ENCODE assay signal across 1 cellular context in the genomic region with DNA sequence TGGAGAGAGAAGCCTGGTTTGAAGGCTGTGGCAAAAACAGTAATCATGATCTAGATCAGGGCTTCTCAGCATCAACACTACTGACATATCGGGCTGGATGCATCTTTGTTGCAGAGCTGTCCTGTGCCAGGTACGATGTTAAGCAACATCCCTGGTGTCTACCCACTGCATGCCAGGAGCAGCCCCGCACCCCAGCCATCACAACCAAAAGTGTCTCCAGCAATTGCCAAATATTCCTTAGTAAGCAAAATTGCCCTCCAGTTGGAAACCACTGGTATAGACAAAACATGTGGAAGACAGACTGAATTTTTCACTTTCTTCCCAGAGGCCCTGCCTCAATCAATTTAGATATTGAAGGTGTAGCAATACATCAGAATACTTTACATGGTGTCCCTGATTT.
TF ChIP-seq lines count a peak whose summit lies in the region.

No MANE protein-coding gene starts in this region.

TF ChIP-seq in K562, 482 proteins besides CTCF, POLR2A, EP300 and RAD21 (continued from another document):
- TF ChIP-seq, protein P1, sequence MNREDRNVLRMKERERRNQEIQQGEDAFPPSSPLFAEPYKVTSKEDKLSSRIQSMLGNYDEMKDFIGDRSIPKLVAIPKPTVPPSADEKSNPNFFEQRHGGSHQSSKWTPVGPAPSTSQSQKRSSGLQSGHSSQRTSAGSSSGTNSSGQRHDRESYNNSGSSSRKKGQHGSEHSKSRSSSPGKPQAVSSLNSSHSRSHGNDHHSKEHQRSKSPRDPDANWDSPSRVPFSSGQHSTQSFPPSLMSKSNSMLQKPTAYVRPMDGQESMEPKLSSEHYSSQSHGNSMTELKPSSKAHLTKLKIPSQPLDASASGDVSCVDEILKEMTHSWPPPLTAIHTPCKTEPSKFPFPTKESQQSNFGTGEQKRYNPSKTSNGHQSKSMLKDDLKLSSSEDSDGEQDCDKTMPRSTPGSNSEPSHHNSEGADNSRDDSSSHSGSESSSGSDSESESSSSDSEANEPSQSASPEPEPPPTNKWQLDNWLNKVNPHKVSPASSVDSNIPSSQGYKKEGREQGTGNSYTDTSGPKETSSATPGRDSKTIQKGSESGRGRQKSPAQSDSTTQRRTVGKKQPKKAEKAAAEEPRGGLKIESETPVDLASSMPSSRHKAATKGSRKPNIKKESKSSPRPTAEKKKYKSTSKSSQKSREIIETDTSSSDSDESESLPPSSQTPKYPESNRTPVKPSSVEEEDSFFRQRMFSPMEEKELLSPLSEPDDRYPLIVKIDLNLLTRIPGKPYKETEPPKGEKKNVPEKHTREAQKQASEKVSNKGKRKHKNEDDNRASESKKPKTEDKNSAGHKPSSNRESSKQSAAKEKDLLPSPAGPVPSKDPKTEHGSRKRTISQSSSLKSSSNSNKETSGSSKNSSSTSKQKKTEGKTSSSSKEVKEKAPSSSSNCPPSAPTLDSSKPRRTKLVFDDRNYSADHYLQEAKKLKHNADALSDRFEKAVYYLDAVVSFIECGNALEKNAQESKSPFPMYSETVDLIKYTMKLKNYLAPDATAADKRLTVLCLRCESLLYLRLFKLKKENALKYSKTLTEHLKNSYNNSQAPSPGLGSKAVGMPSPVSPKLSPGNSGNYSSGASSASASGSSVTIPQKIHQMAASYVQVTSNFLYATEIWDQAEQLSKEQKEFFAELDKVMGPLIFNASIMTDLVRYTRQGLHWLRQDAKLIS (CRISPR knock-in tag; IDR thresholded peaks at IDR 0.05): no peak
- TF ChIP-seq SMAD4 (CRISPR knock-in tag; conservative IDR thresholded peaks at IDR 0.05) (no peak), MED1 (CRISPR knock-in tag; IDR thresholded peaks at IDR 0.05; ENCODE audit: borderline replicate concordance) (no peak), PHF8 (IDR thresholded peaks at IDR 0.05; ENCODE audit: borderline replicate concordance, low read length) (no peak), HLTF (IDR thresholded peaks at IDR 0.05) (no peak), MAFG (tag; conservative IDR thresholded peaks at IDR 0.05) (peak; percentile 25; the same call in 1 of the 2 replicates), TCF7L2 (IDR thresholded peaks at IDR 0.05; ENCODE audit: low read depth, low read length) (no peak), ZFPM2 (CRISPR knock-in tag; IDR thresholded peaks at IDR 0.05) (no peak), CHD1 (IDR thresholded peaks at IDR 0.05; ENCODE audit: low read length) (no peak), MAFF (IDR thresholded peaks at IDR 0.05; ENCODE audit: low read length) (peak; percentile 60), GABPB2 (CRISPR knock-in tag; conservative IDR thresholded peaks at IDR 0.05) (no peak), E2F3 (CRISPR knock-in tag; IDR thresholded peaks at IDR 0.05) (no peak), MAFK (IDR thresholded peaks at IDR 0.05; ENCODE audit: low read length) (peak; percentile 21; the same call in 1 of the 2 replicates), JUN (IDR thresholded peaks at IDR 0.05; ENCODE audit: borderline replicate concordance, low read depth, low read length) (no peak), JUN (CRISPR knock-in tag; IDR thresholded peaks at IDR 0.05; ENCODE audit: borderline replicate concordance) (no peak), ZNF384 (IDR thresholded peaks at IDR 0.05; ENCODE audit: low read depth, low read length) (no peak), ZBED1 (IDR thresholded peaks at IDR 0.05) (no peak), MYBL2 (IDR thresholded peaks at IDR 0.05; ENCODE audit: low read depth) (no peak), MYBL2 (CRISPR knock-in tag; IDR thresholded peaks at IDR 0.05; ENCODE audit: borderline replicate concordance) (no peak), ARNT (IDR thresholded peaks at IDR 0.05) (no peak), ARID1B (IDR thresholded peaks at IDR 0.05) (no peak), U2AF2 (optimal IDR thresholded peaks at IDR 0.05; ENCODE audit: low read depth, low read length) (no peak), SRSF7 (optimal IDR thresholded peaks at IDR 0.05; ENCODE audit: low read depth, low read length) (no peak)
- TF ChIP-seq, protein P2, sequence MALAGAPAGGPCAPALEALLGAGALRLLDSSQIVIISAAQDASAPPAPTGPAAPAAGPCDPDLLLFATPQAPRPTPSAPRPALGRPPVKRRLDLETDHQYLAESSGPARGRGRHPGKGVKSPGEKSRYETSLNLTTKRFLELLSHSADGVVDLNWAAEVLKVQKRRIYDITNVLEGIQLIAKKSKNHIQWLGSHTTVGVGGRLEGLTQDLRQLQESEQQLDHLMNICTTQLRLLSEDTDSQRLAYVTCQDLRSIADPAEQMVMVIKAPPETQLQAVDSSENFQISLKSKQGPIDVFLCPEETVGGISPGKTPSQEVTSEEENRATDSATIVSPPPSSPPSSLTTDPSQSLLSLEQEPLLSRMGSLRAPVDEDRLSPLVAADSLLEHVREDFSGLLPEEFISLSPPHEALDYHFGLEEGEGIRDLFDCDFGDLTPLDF (CRISPR knock-in tag; IDR thresholded peaks at IDR 0.05): no peak
- TF ChIP-seq, protein P3, sequence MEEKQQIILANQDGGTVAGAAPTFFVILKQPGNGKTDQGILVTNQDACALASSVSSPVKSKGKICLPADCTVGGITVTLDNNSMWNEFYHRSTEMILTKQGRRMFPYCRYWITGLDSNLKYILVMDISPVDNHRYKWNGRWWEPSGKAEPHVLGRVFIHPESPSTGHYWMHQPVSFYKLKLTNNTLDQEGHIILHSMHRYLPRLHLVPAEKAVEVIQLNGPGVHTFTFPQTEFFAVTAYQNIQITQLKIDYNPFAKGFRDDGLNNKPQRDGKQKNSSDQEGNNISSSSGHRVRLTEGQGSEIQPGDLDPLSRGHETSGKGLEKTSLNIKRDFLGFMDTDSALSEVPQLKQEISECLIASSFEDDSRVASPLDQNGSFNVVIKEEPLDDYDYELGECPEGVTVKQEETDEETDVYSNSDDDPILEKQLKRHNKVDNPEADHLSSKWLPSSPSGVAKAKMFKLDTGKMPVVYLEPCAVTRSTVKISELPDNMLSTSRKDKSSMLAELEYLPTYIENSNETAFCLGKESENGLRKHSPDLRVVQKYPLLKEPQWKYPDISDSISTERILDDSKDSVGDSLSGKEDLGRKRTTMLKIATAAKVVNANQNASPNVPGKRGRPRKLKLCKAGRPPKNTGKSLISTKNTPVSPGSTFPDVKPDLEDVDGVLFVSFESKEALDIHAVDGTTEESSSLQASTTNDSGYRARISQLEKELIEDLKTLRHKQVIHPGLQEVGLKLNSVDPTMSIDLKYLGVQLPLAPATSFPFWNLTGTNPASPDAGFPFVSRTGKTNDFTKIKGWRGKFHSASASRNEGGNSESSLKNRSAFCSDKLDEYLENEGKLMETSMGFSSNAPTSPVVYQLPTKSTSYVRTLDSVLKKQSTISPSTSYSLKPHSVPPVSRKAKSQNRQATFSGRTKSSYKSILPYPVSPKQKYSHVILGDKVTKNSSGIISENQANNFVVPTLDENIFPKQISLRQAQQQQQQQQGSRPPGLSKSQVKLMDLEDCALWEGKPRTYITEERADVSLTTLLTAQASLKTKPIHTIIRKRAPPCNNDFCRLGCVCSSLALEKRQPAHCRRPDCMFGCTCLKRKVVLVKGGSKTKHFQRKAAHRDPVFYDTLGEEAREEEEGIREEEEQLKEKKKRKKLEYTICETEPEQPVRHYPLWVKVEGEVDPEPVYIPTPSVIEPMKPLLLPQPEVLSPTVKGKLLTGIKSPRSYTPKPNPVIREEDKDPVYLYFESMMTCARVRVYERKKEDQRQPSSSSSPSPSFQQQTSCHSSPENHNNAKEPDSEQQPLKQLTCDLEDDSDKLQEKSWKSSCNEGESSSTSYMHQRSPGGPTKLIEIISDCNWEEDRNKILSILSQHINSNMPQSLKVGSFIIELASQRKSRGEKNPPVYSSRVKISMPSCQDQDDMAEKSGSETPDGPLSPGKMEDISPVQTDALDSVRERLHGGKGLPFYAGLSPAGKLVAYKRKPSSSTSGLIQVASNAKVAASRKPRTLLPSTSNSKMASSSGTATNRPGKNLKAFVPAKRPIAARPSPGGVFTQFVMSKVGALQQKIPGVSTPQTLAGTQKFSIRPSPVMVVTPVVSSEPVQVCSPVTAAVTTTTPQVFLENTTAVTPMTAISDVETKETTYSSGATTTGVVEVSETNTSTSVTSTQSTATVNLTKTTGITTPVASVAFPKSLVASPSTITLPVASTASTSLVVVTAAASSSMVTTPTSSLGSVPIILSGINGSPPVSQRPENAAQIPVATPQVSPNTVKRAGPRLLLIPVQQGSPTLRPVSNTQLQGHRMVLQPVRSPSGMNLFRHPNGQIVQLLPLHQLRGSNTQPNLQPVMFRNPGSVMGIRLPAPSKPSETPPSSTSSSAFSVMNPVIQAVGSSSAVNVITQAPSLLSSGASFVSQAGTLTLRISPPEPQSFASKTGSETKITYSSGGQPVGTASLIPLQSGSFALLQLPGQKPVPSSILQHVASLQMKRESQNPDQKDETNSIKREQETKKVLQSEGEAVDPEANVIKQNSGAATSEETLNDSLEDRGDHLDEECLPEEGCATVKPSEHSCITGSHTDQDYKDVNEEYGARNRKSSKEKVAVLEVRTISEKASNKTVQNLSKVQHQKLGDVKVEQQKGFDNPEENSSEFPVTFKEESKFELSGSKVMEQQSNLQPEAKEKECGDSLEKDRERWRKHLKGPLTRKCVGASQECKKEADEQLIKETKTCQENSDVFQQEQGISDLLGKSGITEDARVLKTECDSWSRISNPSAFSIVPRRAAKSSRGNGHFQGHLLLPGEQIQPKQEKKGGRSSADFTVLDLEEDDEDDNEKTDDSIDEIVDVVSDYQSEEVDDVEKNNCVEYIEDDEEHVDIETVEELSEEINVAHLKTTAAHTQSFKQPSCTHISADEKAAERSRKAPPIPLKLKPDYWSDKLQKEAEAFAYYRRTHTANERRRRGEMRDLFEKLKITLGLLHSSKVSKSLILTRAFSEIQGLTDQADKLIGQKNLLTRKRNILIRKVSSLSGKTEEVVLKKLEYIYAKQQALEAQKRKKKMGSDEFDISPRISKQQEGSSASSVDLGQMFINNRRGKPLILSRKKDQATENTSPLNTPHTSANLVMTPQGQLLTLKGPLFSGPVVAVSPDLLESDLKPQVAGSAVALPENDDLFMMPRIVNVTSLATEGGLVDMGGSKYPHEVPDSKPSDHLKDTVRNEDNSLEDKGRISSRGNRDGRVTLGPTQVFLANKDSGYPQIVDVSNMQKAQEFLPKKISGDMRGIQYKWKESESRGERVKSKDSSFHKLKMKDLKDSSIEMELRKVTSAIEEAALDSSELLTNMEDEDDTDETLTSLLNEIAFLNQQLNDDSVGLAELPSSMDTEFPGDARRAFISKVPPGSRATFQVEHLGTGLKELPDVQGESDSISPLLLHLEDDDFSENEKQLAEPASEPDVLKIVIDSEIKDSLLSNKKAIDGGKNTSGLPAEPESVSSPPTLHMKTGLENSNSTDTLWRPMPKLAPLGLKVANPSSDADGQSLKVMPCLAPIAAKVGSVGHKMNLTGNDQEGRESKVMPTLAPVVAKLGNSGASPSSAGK (IDR thresholded peaks at IDR 0.05): no peak
- TF ChIP-seq, protein P4, sequence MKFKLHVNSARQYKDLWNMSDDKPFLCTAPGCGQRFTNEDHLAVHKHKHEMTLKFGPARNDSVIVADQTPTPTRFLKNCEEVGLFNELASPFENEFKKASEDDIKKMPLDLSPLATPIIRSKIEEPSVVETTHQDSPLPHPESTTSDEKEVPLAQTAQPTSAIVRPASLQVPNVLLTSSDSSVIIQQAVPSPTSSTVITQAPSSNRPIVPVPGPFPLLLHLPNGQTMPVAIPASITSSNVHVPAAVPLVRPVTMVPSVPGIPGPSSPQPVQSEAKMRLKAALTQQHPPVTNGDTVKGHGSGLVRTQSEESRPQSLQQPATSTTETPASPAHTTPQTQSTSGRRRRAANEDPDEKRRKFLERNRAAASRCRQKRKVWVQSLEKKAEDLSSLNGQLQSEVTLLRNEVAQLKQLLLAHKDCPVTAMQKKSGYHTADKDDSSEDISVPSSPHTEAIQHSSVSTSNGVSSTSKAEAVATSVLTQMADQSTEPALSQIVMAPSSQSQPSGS (CRISPR knock-in tag; IDR thresholded peaks at IDR 0.05): no peak
- TF ChIP-seq, protein P5, sequence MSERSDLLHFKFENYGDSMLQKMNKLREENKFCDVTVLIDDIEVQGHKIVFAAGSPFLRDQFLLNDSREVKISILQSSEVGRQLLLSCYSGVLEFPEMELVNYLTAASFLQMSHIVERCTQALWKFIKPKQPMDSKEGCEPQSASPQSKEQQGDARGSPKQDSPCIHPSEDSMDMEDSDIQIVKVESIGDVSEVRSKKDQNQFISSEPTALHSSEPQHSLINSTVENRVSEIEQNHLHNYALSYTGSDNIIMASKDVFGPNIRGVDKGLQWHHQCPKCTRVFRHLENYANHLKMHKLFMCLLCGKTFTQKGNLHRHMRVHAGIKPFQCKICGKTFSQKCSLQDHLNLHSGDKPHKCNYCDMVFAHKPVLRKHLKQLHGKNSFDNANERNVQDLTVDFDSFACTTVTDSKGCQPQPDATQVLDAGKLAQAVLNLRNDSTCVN (CRISPR knock-in tag; IDR thresholded peaks at IDR 0.05): no peak
